ENCODE assay signal across 13 cellular contexts in the genomic region with DNA sequence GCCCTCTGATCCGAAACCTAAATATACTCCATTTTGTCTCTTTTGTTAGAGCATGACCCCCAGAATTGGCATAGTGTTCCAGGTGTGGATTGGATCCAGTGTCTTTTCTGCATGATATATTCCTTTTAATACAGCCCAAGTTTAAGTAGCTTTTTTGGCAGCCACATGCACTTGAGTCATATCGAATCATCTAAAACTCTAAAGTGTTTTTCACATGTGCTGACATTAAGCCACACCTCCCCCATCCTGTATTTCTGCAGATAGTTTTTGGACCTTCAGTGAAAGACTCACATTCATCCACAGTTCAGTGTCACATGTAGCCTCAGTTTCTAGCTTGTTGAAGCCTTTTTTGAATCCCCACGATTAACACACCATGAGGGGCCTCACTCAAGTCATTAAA. TPM values are rescaled to one million over a fixed set of nuclear protein-coding genes. Genes with fewer than 3 reads are reported as not detected.
DNase-seq lines count a peak whose midpoint lies in the region; ATAC-seq, FAIRE-seq and TF ChIP-seq lines count a peak whose summit lies in the region.
"Had no signal": no experiment of that assay in that cellular context is flagged by ENCODE, and none has a peak within 500 bp of the region (broad histone marks: within the 10 kb centered on the region; RNA-seq: fewer than 3 reads in every experiment).

No MANE protein-coding gene starts in this region.

- H3K36me3 Mint-ChIP-seq in CD8-positive, alpha-beta memory T cell = peaks cover 5 to 42% (median 29%) of the 10 kb centered on the region in 3 donors
- peaks cover 3% of the 10 kb centered on the region for H3K36me3 Mint-ChIP-seq in astrocyte (ENCODE audit: low read depth, unreplicated experiment)

- peak overlapping the region in 6 of 7 donors; percentile 9 to 62 (median 34) for H3K4me3 Mint-ChIP-seq in CD8-positive, alpha-beta memory T cell
- H3K4me3 Mint-ChIP-seq in astrocyte (ENCODE audit: unreplicated experiment) = no peak overlapping the region
- H3K4me3 Mint-ChIP-seq: naive B cell had no signal

- POLR2A ChIA-PET in CD8-positive, alpha-beta memory T cell (lab: Charles Lee) = interaction anchor here (0.6 to 0.8 kb wide), 2 partner anchors 46 to 175 kb away, joined by 3 to 8 read pairs; a partner anchor contains a TSS

- no peaks in the 10 kb centered on the region for H3K27me3 Mint-ChIP-seq in CD8-positive, alpha-beta memory T cell
- no peaks in the 10 kb centered on the region for H3K27me3 Mint-ChIP-seq in astrocyte (ENCODE audit: low read depth, unreplicated experiment)
- H3K27me3 Mint-ChIP-seq: naive B cell had no signal

- H4K20me1 ChIP-seq in astrocyte (ENCODE audit: insufficient read depth, low read length) = no peaks in the 10 kb centered on the region

- no peak overlapping the region for H3K4me3 ChIP-seq in CD8-positive, alpha-beta memory T cell (ENCODE audit: low read length)
- H3K4me3 ChIP-seq in HFF-Myc (replicated peaks; ENCODE audit: low read depth, low read length) (no peak overlapping the region), astrocyte (ENCODE audit: insufficient read depth, low read depth, low read length) (no peak overlapping the region)

- H3K79me2 ChIP-seq in astrocyte (ENCODE audit: insufficient read depth, low read length) = no peaks in the 10 kb centered on the region

- DNase-seq in CD8-positive, alpha-beta memory T cell = no peak
- peak; percentile 33 for DNase-seq in HFF-Myc (ENCODE audit: extremely low read depth, low read depth)
- peak; percentile 68 for DNase-seq in astrocyte (ENCODE audit: low read depth)
- peak; percentile 77 for DNase-seq in iris pigment epithelial cell (ENCODE audit: low read depth)
- DNase-seq in NCI-H1694 (lab: John Stamatoyannopoulos, UW) = no peak
- DNase-seq in UCSD-AML1 (lab: John Stamatoyannopoulos, UW; ENCODE audit: unreplicated experiment) = no peak
- no peak for DNase-seq in SHP77 (lab: John Stamatoyannopoulos, UW)
- DNase-seq: cerebellar nuclear complex, naive B cell, NCI-H187 had no signal

- TF ChIP-seq CTCF in HFF-Myc (IDR thresholded peaks at IDR 0.05; ENCODE audit: low read depth, low read length, missing control alignments) = no peak
- TF ChIP-seq CTCF in astrocyte (IDR thresholded peaks at IDR 0.05; ENCODE audit: insufficient read depth, low read depth, low read length) = no peak

- H3K9me3 Mint-ChIP-seq in CD8-positive, alpha-beta memory T cell = peaks cover 0 to 2% (median 0%) of the 10 kb centered on the region in 5 donors
- no peaks in the 10 kb centered on the region for H3K9me3 Mint-ChIP-seq in astrocyte (ENCODE audit: unreplicated experiment)
- H3K9me3 Mint-ChIP-seq: naive B cell had no signal

- no peak overlapping the region for H3K27ac ChIP-seq in CD8-positive, alpha-beta memory T cell (ENCODE audit: low read depth, low read length)
- no peak overlapping the region for H3K27ac ChIP-seq in astrocyte (ENCODE audit: low read depth, low read length)

- no peaks in the 10 kb centered on the region for H3K27me3 ChIP-seq in CD8-positive, alpha-beta memory T cell (ENCODE audit: insufficient read depth, low read length, poor library complexity, severe bottlenecking)
- no peaks in the 10 kb centered on the region for H3K27me3 ChIP-seq in astrocyte (ENCODE audit: insufficient read depth, low read length)

- ATAC-seq in HG02588 (IDR thresholded peaks at IDR 0.05; ENCODE audit: unreplicated experiment) = no peak
- ATAC-seq: Panc1 had no signal

- peaks cover 44% of the 10 kb centered on the region for H3K4me1 ChIP-seq in CD8-positive, alpha-beta memory T cell (ENCODE audit: insufficient read depth, low read length)
- peaks cover 14% of the 10 kb centered on the region for H3K4me1 ChIP-seq in astrocyte (ENCODE audit: insufficient read depth, low read length)

- H3K36me3 ChIP-seq in CD8-positive, alpha-beta memory T cell (ENCODE audit: insufficient read depth, low read length) = no peaks in the 10 kb centered on the region
- no peaks in the 10 kb centered on the region for H3K36me3 ChIP-seq in astrocyte (ENCODE audit: insufficient read depth, low read length)

- H3K4me2 ChIP-seq in astrocyte (ENCODE audit: low read length) = peak overlapping the region; percentile 38

- CTCF ChIA-PET in CD8-positive, alpha-beta memory T cell (lab: Charles Lee) = interaction anchor here (1.0 to 1.8 kb wide), 3 partner anchors 10 to 349 kb away, joined by 3 to 11 read pairs (median 3); no protein-coding TSS in a partner anchor

- H3K4me1 Mint-ChIP-seq in CD8-positive, alpha-beta memory T cell = peaks cover 52 to 79% (median 74%) of the 10 kb centered on the region in 3 donors
- peaks cover 21% of the 10 kb centered on the region for H3K4me1 Mint-ChIP-seq in astrocyte (ENCODE audit: low read depth, unreplicated experiment)

- peak; percentile 86 for FAIRE-seq in astrocyte (lab: Jason Lieb, UNC)
- FAIRE-seq: G401.6 had no signal

- H3K9ac ChIP-seq in astrocyte (ENCODE audit: low read length) = no peak overlapping the region

- no peak overlapping the region for H2AFZ ChIP-seq in astrocyte (ENCODE audit: low read depth, low read length)

- H3K9me3 ChIP-seq in CD8-positive, alpha-beta memory T cell (ENCODE audit: low read length) = no peaks in the 10 kb centered on the region
- H3K9me3 ChIP-seq in astrocyte (ENCODE audit: insufficient read depth, low read depth, low read length) = no peaks in the 10 kb centered on the region

- H3K27ac Mint-ChIP-seq in CD8-positive, alpha-beta memory T cell = peak overlapping the region; percentile 71 to 99 (median 93)
- no peak overlapping the region for H3K27ac Mint-ChIP-seq in astrocyte (ENCODE audit: unreplicated experiment)

RNA-seq across cellular contexts. Expression of a gene that starts 30.6 kb away (rescaled TPM):
- total RNA-seq in CD8-positive, alpha-beta memory T cell = 10 to 100 TPM; 36.4 to 39.7 TPM
- 22.0 TPM for polyA plus RNA-seq in CD8-positive, alpha-beta memory T cell
- total RNA-seq in astrocyte = 8.1 and 10.4 TPM in 2 replicates

RNA-seq across cellular contexts. Expression of a gene that starts 37.5 kb away (rescaled TPM):
- total RNA-seq in CD8-positive, alpha-beta memory T cell = under 1 TPM; 0.31 to 0.42 TPM
- polyA plus RNA-seq in CD8-positive, alpha-beta memory T cell = 0.49 TPM
- 2.5 and 2.9 TPM in 2 replicates for total RNA-seq in astrocyte

Comparison
In these comparisons a context has a peak if more than half of its experiments do, and no peak if none do; other contexts are left out.
1. DNase-seq: peak in HFF-Myc (single experiment), astrocyte (single experiment) and iris pigment epithelial cell (single experiment); none in CD8-positive, alpha-beta memory T cell (0 of 5), NCI-H1694 (single experiment), UCSD-AML1 (single experiment) and SHP77 (0 of 2).